11 cellular contexts compared by ENCODE assay signal in the genomic region with DNA sequence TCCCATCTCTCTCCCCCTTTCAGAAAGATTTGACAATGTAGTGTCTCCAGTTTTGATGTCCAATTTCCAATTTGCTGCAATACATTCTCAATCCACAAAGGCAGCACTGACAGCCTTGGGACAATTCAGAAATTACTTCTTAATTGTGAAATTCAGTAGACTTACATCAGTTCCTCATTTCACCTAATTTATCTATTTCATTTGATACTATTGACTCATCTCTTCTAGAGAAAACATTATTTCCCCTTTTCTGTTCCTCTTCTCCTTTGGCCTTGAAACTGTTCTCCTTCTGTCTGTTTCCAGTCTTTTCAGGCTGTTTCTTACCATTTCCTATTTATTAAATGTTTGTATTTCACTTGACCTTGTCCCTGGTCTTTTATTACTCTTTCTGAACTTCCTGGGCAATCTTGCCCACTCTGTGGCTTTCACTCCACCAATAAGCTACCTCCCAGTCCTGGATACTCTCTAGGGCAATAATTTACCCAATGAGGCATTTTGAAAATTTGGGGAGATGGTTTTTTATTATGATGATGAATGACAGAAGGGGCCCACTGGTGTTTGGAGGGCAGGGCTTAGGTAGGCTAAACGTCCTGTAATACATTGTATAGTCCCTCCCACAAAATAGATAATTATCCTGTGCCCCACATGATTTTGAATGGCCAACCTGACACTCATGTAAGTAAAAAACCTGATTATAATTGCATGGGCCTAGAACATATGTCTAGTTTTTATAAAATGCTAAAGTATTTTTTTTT.
DNase-seq lines count a peak whose midpoint lies in the region; ATAC-seq, FAIRE-seq and TF ChIP-seq lines count a peak whose summit lies in the region.
"Had no signal": no experiment of that assay in that cellular context is flagged by ENCODE, and none has a peak within 500 bp of the region (broad histone marks: within the 10 kb centered on the region; RNA-seq: fewer than 3 reads in every experiment).

No MANE protein-coding gene starts in this region.

- H4K8ac ChIP-seq in mesendoderm (ENCODE audit: low read depth, low read length) = no peak overlapping the region

- H3K9me3 Mint-ChIP-seq in Caco-2 (ENCODE audit: unreplicated experiment) = no peaks in the 10 kb centered on the region

- no peaks in the 10 kb centered on the region for H3K9me3 ChIP-seq in PC-3 (ENCODE audit: low read length)
- no peaks in the 10 kb centered on the region for H3K9me3 ChIP-seq in small intestine (ENCODE audit: control insufficient read depth, low read depth)
- H3K9me3 ChIP-seq in Caco-2 = no peaks in the 10 kb centered on the region

- H3K4me2 ChIP-seq in PC-3 (ENCODE audit: low read length) = no peak overlapping the region
- H3K4me2 ChIP-seq in mesendoderm (ENCODE audit: low read length) = no peak overlapping the region

- H3K36me3 Mint-ChIP-seq in Caco-2 (ENCODE audit: insufficient read depth, unreplicated experiment) = no peaks in the 10 kb centered on the region
- H3K36me3 Mint-ChIP-seq: CD4-positive, CD25-positive, alpha-beta regulatory T cell had no signal

- H3K9me2 ChIP-seq in PC-3 (replicated peaks; ENCODE audit: low read length) = no peaks in the 10 kb centered on the region

- no peaks in the 10 kb centered on the region for H3K4me1 Mint-ChIP-seq in Caco-2 (ENCODE audit: low read depth, unreplicated experiment)
- H3K4me1 Mint-ChIP-seq: CD4-positive, CD25-positive, alpha-beta regulatory T cell had no signal

- no CpG with 5 or more reads among the region's 1 CpG for WGBS in mesendoderm (ENCODE audit: extremely low coverage, insufficient coverage, low lambda C conversion rate)
- WGBS in small intestine, 3 donors = 44 to 48% (median 46%) methylated on average over 1 of the region's 1 CpG

- no peak overlapping the region for H3K56ac ChIP-seq in mesendoderm (ENCODE audit: low read length)

- no peaks in the 10 kb centered on the region for H3K79me1 ChIP-seq in mesendoderm (ENCODE audit: low read length)

- FAIRE-seq in small intestine (lab: Jason Lieb, UNC) = no peak
- FAIRE-seq: keratinocyte had no signal

- POLR2A ChIA-PET in PC-3 (lab: Charles Lee; ENCODE audit: unreplicated experiment) (no interaction called here), Caco-2 (lab: Charles Lee) (no interaction called here)

- H3K18ac ChIP-seq in mesendoderm (ENCODE audit: low read length) = no peak overlapping the region

- no peak overlapping the region for H2BK120ac ChIP-seq in mesendoderm (ENCODE audit: low read depth, low read length)

- H3K36me3 ChIP-seq in PC-3 (ENCODE audit: low read depth, low read length) (no peaks in the 10 kb centered on the region), mesendoderm (ENCODE audit: control insufficient read depth, insufficient read depth, low read length) (no peaks in the 10 kb centered on the region), small intestine (ENCODE audit: control insufficient read depth in 2 of 2, insufficient read depth in 2 of 2, low read length in 2 of 2) (no peaks in the 10 kb centered on the region), Caco-2 (ENCODE audit: control insufficient read depth, insufficient read depth, low read length) (no peaks in the 10 kb centered on the region)

- H4K20me1 ChIP-seq in PC-3 (ENCODE audit: low read length) = no peaks in the 10 kb centered on the region

- no peak overlapping the region for H3K4me3 ChIP-seq in PC-3 (ENCODE audit: low read length)
- no peak overlapping the region for H3K4me3 ChIP-seq in mesendoderm (ENCODE audit: low read length)
- no peak overlapping the region for H3K4me3 ChIP-seq in small intestine (ENCODE audit: low read depth in 1 of 2, low read length in 2 of 2)
- no peak overlapping the region for H3K4me3 ChIP-seq in Caco-2 (ENCODE audit: low read depth, low read length)

- H3K27ac ChIP-seq in PC-3 (ENCODE audit: low read length) (no peak overlapping the region), mesendoderm (ENCODE audit: low read depth, low read length) (no peak overlapping the region), small intestine (ENCODE audit: low read depth in 1 of 2, low read length in 1 of 2) (no peak overlapping the region)

- no peak overlapping the region for H2AFZ ChIP-seq in PC-3 (ENCODE audit: low read length)

- DNase-seq in GF-D8 (lab: John Stamatoyannopoulos, UW) (peak; percentile 54), PC-3 (no peak), mesendoderm (no peak), small intestine (no peak), Caco-2 (no peak), 8988T (no peak)
- DNase-seq: activated CD8-positive, alpha-beta memory T cell treated with anti-CD3 and anti-CD28 coated beads, Interleukin-2, amount 50 U/mL, for 48 hours; CD4-positive, CD25-positive, alpha-beta regulatory T cell had no signal

- peak; percentile 84 for ATAC-seq in GM19452 (IDR thresholded peaks at IDR 0.05; ENCODE audit: unreplicated experiment)
- peak; percentile 85 for ATAC-seq in HG03064 (IDR thresholded peaks at IDR 0.05; ENCODE audit: low read depth, unreplicated experiment)
- peak; percentile 33; the same call in 1 of the 2 replicates for ATAC-seq in PC-3

- H2BK5ac ChIP-seq in mesendoderm (ENCODE audit: low read length) = no peak overlapping the region

- H4K5ac ChIP-seq in mesendoderm (ENCODE audit: low read length) = no peak overlapping the region

- H2BK15ac ChIP-seq in mesendoderm (replicated peaks; ENCODE audit: low read depth) = no peak overlapping the region

- no peaks in the 10 kb centered on the region for H3K27me3 ChIP-seq in PC-3 (ENCODE audit: low read length)
- no peaks in the 10 kb centered on the region for H3K27me3 ChIP-seq in mesendoderm (ENCODE audit: insufficient read depth, low read length, poor library complexity)
- H3K27me3 ChIP-seq in small intestine (ENCODE audit: control insufficient read depth in 2 of 2, insufficient read depth in 2 of 2, low read length in 2 of 2) = no peaks in the 10 kb centered on the region
- no peaks in the 10 kb centered on the region for H3K27me3 ChIP-seq in Caco-2 (replicated peaks; ENCODE audit: control insufficient read depth, insufficient read depth, low read length)

- H3K23ac ChIP-seq in mesendoderm (ENCODE audit: low read length) = no peak overlapping the region

- H3K9ac ChIP-seq in PC-3 (ENCODE audit: low read length) (no peak overlapping the region), mesendoderm (ENCODE audit: low read length) (no peak overlapping the region)

- no peak overlapping the region for H3K27ac Mint-ChIP-seq in Caco-2 (ENCODE audit: unreplicated experiment)
- H3K27ac Mint-ChIP-seq: CD4-positive, CD25-positive, alpha-beta regulatory T cell had no signal

- H3K4me3 Mint-ChIP-seq in Caco-2 (ENCODE audit: unreplicated experiment) = no peak overlapping the region
- H3K4me3 Mint-ChIP-seq: CD4-positive, CD25-positive, alpha-beta regulatory T cell had no signal

- H2AK5ac ChIP-seq in mesendoderm (ENCODE audit: low read length) = no peak overlapping the region

- BruUV-seq in PC-3 (replicated peaks; lab: Mats Ljungman, UMichigan) (no TSS peak), Caco-2 (replicated peaks; lab: Mats Ljungman, UMichigan) (no TSS peak)

- TF ChIP-seq CTCF in PC-3 (conservative IDR thresholded peaks at IDR 0.05; ENCODE audit: low read depth, low read length) = no peak
- no peak for TF ChIP-seq CTCF in Caco-2 (IDR thresholded peaks at IDR 0.05; ENCODE audit: insufficient read depth in 1 of 2, low read depth in 1 of 2, low read length in 1 of 2, severe bottlenecking in 1 of 2, unreplicated experiment in 1 of 2)

- H3F3A ChIP-seq in PC-3 (ENCODE audit: low read length, unreplicated experiment) = no peaks in the 10 kb centered on the region

- CTCF ChIA-PET in PC-3 (lab: Charles Lee) (no interaction called here), Caco-2 (lab: Charles Lee) (no interaction called here)

- H3K4me1 ChIP-seq in PC-3 (ENCODE audit: insufficient read depth, low read length) (no peaks in the 10 kb centered on the region), mesendoderm (ENCODE audit: control insufficient read depth, low read depth, low read length) (no peaks in the 10 kb centered on the region), small intestine (ENCODE audit: control insufficient read depth in 2 of 2, insufficient read depth in 1 of 2, low read depth in 1 of 2, low read length in 1 of 2) (no peaks in the 10 kb centered on the region), Caco-2 (no peaks in the 10 kb centered on the region)

- no peak overlapping the region for H3K4ac ChIP-seq in mesendoderm (ENCODE audit: low read depth, low read length)

- H3K27me3 Mint-ChIP-seq in Caco-2 (ENCODE audit: insufficient read depth, unreplicated experiment) = peaks cover 3% of the 10 kb centered on the region
- H3K27me3 Mint-ChIP-seq: CD4-positive, CD25-positive, alpha-beta regulatory T cell had no signal

- H3K79me2 ChIP-seq in PC-3 (ENCODE audit: low read length) (no peaks in the 10 kb centered on the region), mesendoderm (ENCODE audit: control insufficient read depth, insufficient read depth, low read length) (no peaks in the 10 kb centered on the region)

- intact Hi-C loops in PC-3 (cut with micrococcal nuclease) (no loop called here), Caco-2 (cut with micrococcal nuclease; ENCODE audit: unreplicated experiment) (no loop called here)

Comparison
In these comparisons a context has a peak if more than half of its experiments do, and no peak if none do; other contexts are left out.
1. ATAC-seq: peak in every context shown above with its lines; median percentile 85 in HG03064; 84 in GM19452; 33 in PC-3.